In the genomic region with DNA sequence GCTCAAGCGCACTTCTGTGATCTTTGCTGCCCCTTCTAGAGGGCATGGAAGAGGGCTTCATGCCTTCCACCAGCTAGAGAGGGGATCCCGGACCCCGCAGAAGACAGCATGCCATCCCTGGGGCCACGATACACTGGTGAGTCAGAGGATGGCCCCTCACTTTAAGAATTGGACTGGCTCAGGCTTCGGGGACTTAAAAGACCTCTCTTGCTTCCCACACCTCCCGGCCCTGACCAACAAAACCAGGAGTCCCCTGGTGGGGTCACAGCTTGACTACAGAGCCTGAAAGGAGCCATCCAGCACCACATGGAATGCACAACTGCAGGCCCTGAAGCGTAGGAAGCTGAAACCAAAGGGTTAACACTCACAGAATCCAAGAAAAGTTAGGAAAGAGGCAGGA, we compare ENCODE assay signal across 10 cellular contexts.
DNase-seq lines count a peak whose midpoint lies in the region; ATAC-seq and TF ChIP-seq lines count a peak whose summit lies in the region.
"Had no signal": no experiment of that assay in that cellular context is flagged by ENCODE, and none has a peak within 500 bp of the region (broad histone marks: within the 10 kb centered on the region; RNA-seq: fewer than 3 reads in every experiment).

No MANE protein-coding gene starts in this region.

- no peak overlapping the region for H4K5ac ChIP-seq in mesendoderm (ENCODE audit: low read length)

- ATAC-seq in Right ventricle myocardium inferior (no peak), body of pancreas (no peak), thoracic aorta (ENCODE audit: insufficient number of reproducible peaks, low FRiP score, low read depth) (no peak), HG03442 (IDR thresholded peaks at IDR 0.05; ENCODE audit: unreplicated experiment) (no peak)

- no peak overlapping the region for H3K4me3 ChIP-seq in body of pancreas
- H3K4me3 ChIP-seq in mesendoderm (ENCODE audit: low read length), result no peak overlapping the region
- no peak overlapping the region for H3K4me3 ChIP-seq in thoracic aorta
- H3K4me3 ChIP-seq: uterus had no signal

- H2BK120ac ChIP-seq in mesendoderm (ENCODE audit: low read depth, low read length), result no peak overlapping the region

- H3K27me3 ChIP-seq in body of pancreas (no peaks in the 10 kb centered on the region), mesendoderm (ENCODE audit: insufficient read depth, low read length, poor library complexity) (no peaks in the 10 kb centered on the region), thoracic aorta (replicated peaks; ENCODE audit: insufficient read depth) (no peaks in the 10 kb centered on the region)
- H3K27me3 ChIP-seq: uterus had no signal

- H3K27ac ChIP-seq in body of pancreas (peak overlapping the region in 3 of 4 donors; percentile 6 to 57 (median 50)), mesendoderm (ENCODE audit: low read depth, low read length) (no peak overlapping the region), thoracic aorta (peak overlapping the region; percentile 92 to 94)
- H3K27ac ChIP-seq: uterus had no signal

- H2AK5ac ChIP-seq in mesendoderm (ENCODE audit: low read length), result no peak overlapping the region

- H3K23ac ChIP-seq in mesendoderm (ENCODE audit: low read length), result no peak overlapping the region

- H2BK15ac ChIP-seq in mesendoderm (replicated peaks; ENCODE audit: low read depth), result no peak overlapping the region

- no peak overlapping the region for H3K9ac ChIP-seq in mesendoderm (ENCODE audit: low read length)

- H3K79me1 ChIP-seq in mesendoderm (ENCODE audit: low read length), result no peaks in the 10 kb centered on the region

- no peak overlapping the region for H3K4me2 ChIP-seq in mesendoderm (ENCODE audit: low read length)

- H3K36me3 ChIP-seq in body of pancreas (replicated peaks in 1 of 2; ENCODE audit: insufficient read depth in 1 of 2, low read depth in 2 of 2) (peaks cover 16 to 39% of the 10 kb centered on the region in 2 donors), mesendoderm (ENCODE audit: control insufficient read depth, insufficient read depth, low read length) (peaks cover 2% of the 10 kb centered on the region), thoracic aorta (peaks cover 22% of the 10 kb centered on the region)
- H3K36me3 ChIP-seq: uterus had no signal

- no peak overlapping the region for H4K8ac ChIP-seq in mesendoderm (ENCODE audit: low read depth, low read length)

- CTCF ChIA-PET in HEK293T (lab: Yijun Ruan, JAX), result interaction anchor here (0.6 to 2.3 kb wide), 7 partner anchors 10 to 185 kb away, joined by 3 to 7 read pairs (median 3); no protein-coding TSS in a partner anchor

- no peak for TF ChIP-seq CTCF in body of pancreas (IDR thresholded peaks at IDR 0.05)
- TF ChIP-seq CTCF in thoracic aorta (IDR thresholded peaks at IDR 0.05), result no peak

- WGBS in body of pancreas, 2 donors, result 68 to 70% methylated on average over 7 of the region's 7 CpGs
- WGBS in mesendoderm (ENCODE audit: extremely low coverage, insufficient coverage, low lambda C conversion rate), result no CpG with 5 or more reads among the region's 7 CpGs

- no peak for TF ChIP-seq POLR2A in body of pancreas (IDR thresholded peaks at IDR 0.05)

- H3K4me1 ChIP-seq in body of pancreas (peaks cover 29% of the 10 kb centered on the region), mesendoderm (ENCODE audit: control insufficient read depth, low read depth, low read length) (no peaks in the 10 kb centered on the region), thoracic aorta (ENCODE audit: control insufficient read depth in 1 of 2, low read depth in 2 of 2) (peaks cover 34 to 71% of the 10 kb centered on the region in 2 donors)
- H3K4me1 ChIP-seq: uterus had no signal

- no peaks in the 10 kb centered on the region for H3K79me2 ChIP-seq in mesendoderm (ENCODE audit: control insufficient read depth, insufficient read depth, low read length)

- peak overlapping the region; percentile 38 for H3K56ac ChIP-seq in mesendoderm (ENCODE audit: low read length)

- POLR2A ChIA-PET in HEK293T (lab: Yijun Ruan, JAX), result no interaction called here

- H2BK5ac ChIP-seq in mesendoderm (ENCODE audit: low read length), result no peak overlapping the region

- peak; percentile 51 for DNase-seq in cardiac septum (ENCODE audit: low spot score)
- no peak for DNase-seq in Right ventricle myocardium inferior (ENCODE audit: missing footprints)
- DNase-seq in body of pancreas, result peak in 1 of 4 donors; percentile 4
- no peak for DNase-seq in mesendoderm
- no peak for DNase-seq in thoracic aorta (ENCODE audit: low spot score)
- no peak for DNase-seq in NCI-H524 treated with DMSO at 0.1 percent for 48 hours (lab: John Stamatoyannopoulos, UW)
- DNase-seq in HEK293T (ENCODE audit: extremely low spot score), result no peak
- DNase-seq: NCI-H2171 treated with DMSO at 0.1 percent for 48 hours had no signal

- intact Hi-C loops in cardiac septum (cut with DNase I) (loop anchor here (5.0 to 10.0 kb wide), 4 partner anchors 34 to 264 kb away; no protein-coding TSS in a partner anchor), Right ventricle myocardium inferior (cut with DNase I) (loop anchor here (5.0 to 10.0 kb wide), 2 partner anchors 44 to 256 kb away; no protein-coding TSS in a partner anchor), body of pancreas (cut with DNase I) (loop anchor here (10.0 kb wide), 1 partner anchor 406 kb away; no protein-coding TSS in a partner anchor)

- H3K9me3 ChIP-seq in body of pancreas, result no peaks in the 10 kb centered on the region
- no peaks in the 10 kb centered on the region for H3K9me3 ChIP-seq in thoracic aorta
- H3K9me3 ChIP-seq: uterus had no signal

- no peak overlapping the region for H3K18ac ChIP-seq in mesendoderm (ENCODE audit: low read length)

- peak overlapping the region; percentile 49 for H3K4ac ChIP-seq in mesendoderm (ENCODE audit: low read depth, low read length)

TF ChIP-seq in HEK293T, 16 proteins besides CTCF, POLR2A, EP300 and RAD21:
- TF ChIP-seq FOXM1 (IDR thresholded peaks at IDR 0.05; ENCODE audit: borderline replicate concordance) (no peak), CTBP1 (IDR thresholded peaks at IDR 0.05; ENCODE audit: borderline replicate concordance) (no peak), FOXK2 (IDR thresholded peaks at IDR 0.05) (no peak), BHLHE40 (IDR thresholded peaks at IDR 0.05; ENCODE audit: borderline replicate concordance) (no peak), LEF1 (IDR thresholded peaks at IDR 0.05; ENCODE audit: borderline replicate concordance) (no peak), HDGF (IDR thresholded peaks at IDR 0.05; ENCODE audit: borderline replicate concordance) (no peak), ELF4 (IDR thresholded peaks at IDR 0.05) (no peak), NFRKB (IDR thresholded peaks at IDR 0.05) (no peak), L3MBTL2 (conservative IDR thresholded peaks at IDR 0.05) (no peak), TARDBP (IDR thresholded peaks at IDR 0.05) (no peak), SUZ12 (IDR thresholded peaks at IDR 0.05) (no peak), SP1 (IDR thresholded peaks at IDR 0.05) (no peak), ARNT (IDR thresholded peaks at IDR 0.05) (no peak)
- TF ChIP-seq, protein P1, sequence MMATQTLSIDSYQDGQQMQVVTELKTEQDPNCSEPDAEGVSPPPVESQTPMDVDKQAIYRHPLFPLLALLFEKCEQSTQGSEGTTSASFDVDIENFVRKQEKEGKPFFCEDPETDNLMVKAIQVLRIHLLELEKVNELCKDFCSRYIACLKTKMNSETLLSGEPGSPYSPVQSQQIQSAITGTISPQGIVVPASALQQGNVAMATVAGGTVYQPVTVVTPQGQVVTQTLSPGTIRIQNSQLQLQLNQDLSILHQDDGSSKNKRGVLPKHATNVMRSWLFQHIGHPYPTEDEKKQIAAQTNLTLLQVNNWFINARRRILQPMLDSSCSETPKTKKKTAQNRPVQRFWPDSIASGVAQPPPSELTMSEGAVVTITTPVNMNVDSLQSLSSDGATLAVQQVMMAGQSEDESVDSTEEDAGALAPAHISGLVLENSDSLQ (IDR thresholded peaks at IDR 0.05), result no peak
TF ChIP-seq in HEK293T: peak in this region for 0.
